Comparison of ENCODE assay signal across 7 cellular contexts in the genomic region with DNA sequence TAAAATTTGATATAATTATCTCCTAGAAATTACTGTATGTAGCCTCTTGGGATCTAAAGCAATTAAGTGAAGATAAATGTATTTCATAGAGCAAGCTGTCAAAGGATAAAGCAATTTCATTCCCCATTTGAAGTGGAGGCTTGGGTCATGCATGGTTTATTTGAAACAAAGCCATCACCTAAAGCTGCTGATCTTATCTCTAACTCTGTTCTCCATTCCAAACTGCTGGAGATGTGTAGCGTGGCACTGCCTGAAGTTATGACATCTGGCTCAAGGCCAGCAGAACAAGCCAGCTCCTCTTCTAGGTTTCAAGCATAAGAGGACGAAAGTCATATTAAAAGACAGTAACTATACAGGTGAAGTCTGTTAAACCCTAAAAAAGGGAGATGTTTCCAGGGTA.
DNase-seq lines count a peak whose midpoint lies in the region; ATAC-seq lines count a peak whose summit lies in the region.

No MANE protein-coding gene starts in this region.

- no peak overlapping the region for H2BK120ac ChIP-seq in trophoblast cell (ENCODE audit: insufficient read depth, low read length, poor library complexity)

- H3K18ac ChIP-seq in trophoblast cell (ENCODE audit: low read length) = no peak overlapping the region

- in situ Hi-C loops in KBM-7 (cut with MboI; ENCODE audit: low pct_unique_long_range_greater_than_20kb, low sequenced_read_pairs) = no loop called here

- H3K14ac ChIP-seq in trophoblast cell (ENCODE audit: low read length) = no peak overlapping the region

- no peak overlapping the region for H2BK5ac ChIP-seq in trophoblast cell (ENCODE audit: low read depth, low read length, poor library complexity)

- ATAC-seq in GM18867 (IDR thresholded peaks at IDR 0.05; ENCODE audit: unreplicated experiment) (peak; percentile 5), HG02642 (IDR thresholded peaks at IDR 0.05; ENCODE audit: poor library complexity, unreplicated experiment) (no peak)

- H3K9me3 ChIP-seq in trophoblast cell (ENCODE audit: insufficient read depth, low read depth, low read length) = no peaks in the 10 kb centered on the region

- no peak overlapping the region for H3K4ac ChIP-seq in trophoblast cell (ENCODE audit: low read depth, low read length)

- peak; percentile 84 for DNase-seq in KBM-7
- DNase-seq in astrocyte of the hippocampus (ENCODE audit: low read depth, low spot score) = peak; percentile 36
- peak; percentile 36 to 72 for DNase-seq in trophoblast cell
- no peak for DNase-seq in iPS-NIHi11 (ENCODE audit: low spot score)
- DNase-seq in effector CD8-positive, alpha-beta T cell (lab: John Stamatoyannopoulos, UW) = no peak

- WGBS in trophoblast cell (ENCODE audit: extremely low coverage, insufficient coverage, insufficient read length) = no CpG with 5 or more reads among the region's 2 CpGs

- H3K4me2 ChIP-seq in trophoblast cell (ENCODE audit: low read length) = no peak overlapping the region

- no peak overlapping the region for H2AFZ ChIP-seq in trophoblast cell (ENCODE audit: insufficient read depth, low read length, poor library complexity)

- H4K91ac ChIP-seq in trophoblast cell (ENCODE audit: low read depth, low read length) = no peak overlapping the region

- H3K4me1 ChIP-seq in trophoblast cell (ENCODE audit: control insufficient read depth in 1 of 2, insufficient read depth in 2 of 2, low read length in 2 of 2) = peaks cover 12 to 18% of the 10 kb centered on the region in 2 experiments

- H4K12ac ChIP-seq in trophoblast cell (ENCODE audit: low read depth, low read length) = no peak overlapping the region

- no peak overlapping the region for H3K27ac ChIP-seq in trophoblast cell (ENCODE audit: low read depth, low read length)

- H3K9ac ChIP-seq in trophoblast cell (ENCODE audit: low read length) = no peak overlapping the region

- H3K36me3 ChIP-seq in trophoblast cell (ENCODE audit: control insufficient read depth in 1 of 2, insufficient read depth in 2 of 2, low read length in 2 of 2) = no peaks in the 10 kb centered on the region

- H2BK12ac ChIP-seq in trophoblast cell (ENCODE audit: low read length) = no peak overlapping the region

- H3K23ac ChIP-seq in trophoblast cell (ENCODE audit: low read length) = no peak overlapping the region

- no peaks in the 10 kb centered on the region for H3K27me3 ChIP-seq in trophoblast cell (ENCODE audit: insufficient read depth, low read length)

- H3K79me1 ChIP-seq in trophoblast cell (ENCODE audit: low read length) = no peaks in the 10 kb centered on the region

- H4K8ac ChIP-seq in trophoblast cell (ENCODE audit: low read depth, low read length) = no peak overlapping the region

- H3K79me2 ChIP-seq in trophoblast cell (ENCODE audit: control insufficient read depth, insufficient read depth, low read length, poor library complexity) = no peaks in the 10 kb centered on the region

- H3K4me3 ChIP-seq in trophoblast cell (ENCODE audit: low read depth, low read length) = no peak overlapping the region

- H2AK5ac ChIP-seq in trophoblast cell (ENCODE audit: low read length) = no peak overlapping the region

Comparison
In these comparisons a context has a peak if more than half of its experiments do, and no peak if none do; other contexts are left out.
1. DNase-seq: peak in KBM-7 (single experiment), astrocyte of the hippocampus (single experiment) and trophoblast cell (2 of 2); none in iPS-NIHi11 (single experiment) and effector CD8-positive, alpha-beta T cell (single experiment).